In genomic region chr2:1817256-1818127, GRCh38 we compare ENCODE assay signal across 8 cellular contexts.
A peak's percentile ranks its signal among the peaks of the same experiment; 100 is the strongest.
DNase-seq lines count a peak whose midpoint lies in the region; ATAC-seq and TF ChIP-seq lines count a peak whose summit lies in the region.

No MANE protein-coding gene starts in this region.

- no peaks in the 10 kb centered on the region for H3K9me2 ChIP-seq in hepatocyte (replicated peaks; ENCODE audit: insufficient read depth)

- no peaks in the 10 kb centered on the region for H3K36me3 ChIP-seq in CD4-positive, alpha-beta memory T cell (ENCODE audit: insufficient read depth, low read length)
- H3K36me3 ChIP-seq in hepatocyte (replicated peaks; ENCODE audit: insufficient read depth, low read depth), result no peaks in the 10 kb centered on the region

- peak overlapping the region; percentile 0 for H2AFZ ChIP-seq in hepatocyte

- peak overlapping the region in 2 of 7 donors; percentile 6 to 52 for H3K27ac Mint-ChIP-seq in CD4-positive, alpha-beta memory T cell

- peaks cover 0 to 2% of the 10 kb centered on the region in 2 donors for H3K27me3 Mint-ChIP-seq in CD4-positive, alpha-beta memory T cell

- H3K79me2 ChIP-seq in hepatocyte, result no peaks in the 10 kb centered on the region

- H3K4me1 Mint-ChIP-seq in CD4-positive, alpha-beta memory T cell, result peaks cover 0 to 4% (median 1%) of the 10 kb centered on the region in 4 donors

- POLR2A ChIA-PET in CD4-positive, alpha-beta memory T cell (lab: Charles Lee; ENCODE audit: partially characterized antibody), result no interaction called here

- TF ChIP-seq CTCF in HL-60 (IDR thresholded peaks at IDR 0.05; ENCODE audit: insufficient read depth, low read length) (peak; percentile 82), astrocyte of the cerebellum (IDR thresholded peaks at IDR 0.05; ENCODE audit: low read depth, low read length, missing control alignments) (peak; percentile 98), hepatocyte (IDR thresholded peaks at IDR 0.05; ENCODE audit: poor library complexity) (peak; percentile 99)

- DNase-seq in CD4-positive, alpha-beta memory T cell, result peak in 4 of 5 donors; percentile 11 to 43 (median 23)
- peak; percentile 4 to 7 for DNase-seq in HL-60 (ENCODE audit: low read depth in 1 of 2, low spot score in 1 of 2)
- peak in 3 of 5 donors; percentile 6 to 45 (median 18) for DNase-seq in T-helper 1 cell
- DNase-seq in astrocyte of the cerebellum (ENCODE audit: low read depth), result peak; percentile 91
- peak; percentile 82 for DNase-seq in hepatocyte (ENCODE audit: low spot score)
- DNase-seq in sciatic nerve (ENCODE audit: low spot score), result peak; percentile 92
- DNase-seq in DMS79 treated with DMSO at 0.1 percent for 48 hours (lab: John Stamatoyannopoulos, UW), result no peak

- 17% methylated on average over 36 of the region's 36 CpGs for WGBS in hepatocyte (ENCODE audit: low lambda C conversion rate, missing lambda C conversion rate)

- no peak overlapping the region for H3K27ac ChIP-seq in CD4-positive, alpha-beta memory T cell (ENCODE audit: low read depth, low read length)
- H3K27ac ChIP-seq in HL-60 (replicated peaks), result no peak overlapping the region
- H3K27ac ChIP-seq in hepatocyte, result peak overlapping the region; percentile 65

- no peaks in the 10 kb centered on the region for H3K4me1 ChIP-seq in CD4-positive, alpha-beta memory T cell (ENCODE audit: insufficient read depth, low read length)
- H3K4me1 ChIP-seq in hepatocyte (ENCODE audit: insufficient read depth), result peaks cover 17% of the 10 kb centered on the region

- CTCF ChIA-PET in CD4-positive, alpha-beta memory T cell (lab: Charles Lee; ENCODE audit: partially characterized antibody), result interaction anchor here (0.9 to 3.4 kb wide), 7 partner anchors 9 to 261 kb away, joined by 3 to 19 read pairs (median 6); no protein-coding TSS in a partner anchor

- no peak overlapping the region for H3K4me3 Mint-ChIP-seq in CD4-positive, alpha-beta memory T cell

- no peaks in the 10 kb centered on the region for H3K9me3 ChIP-seq in CD4-positive, alpha-beta memory T cell (ENCODE audit: control insufficient read depth in 1 of 2, low read length in 2 of 2)
- H3K9me3 ChIP-seq in hepatocyte (ENCODE audit: low read depth), result no peaks in the 10 kb centered on the region

- H3K27me3 ChIP-seq in CD4-positive, alpha-beta memory T cell (ENCODE audit: insufficient read depth, low read length), result no peaks in the 10 kb centered on the region
- H3K27me3 ChIP-seq in HL-60 (ENCODE audit: insufficient read depth, poor library complexity, severe bottlenecking) (no peaks in the 10 kb centered on the region), hepatocyte (no peaks in the 10 kb centered on the region)

- ATAC-seq in GM19463 (IDR thresholded peaks at IDR 0.05; ENCODE audit: unreplicated experiment) (peak; percentile 98), sciatic nerve (peak; percentile 97)

- in situ Hi-C loops in astrocyte of the cerebellum (cut with HindIII; ENCODE audit: low sequenced_read_pairs), result loop anchor here (5.0 to 10.0 kb wide), 3 partner anchors 65 to 265 kb away; no protein-coding TSS in a partner anchor

- no peaks in the 10 kb centered on the region for H4K20me1 ChIP-seq in hepatocyte (ENCODE audit: insufficient read depth, poor library complexity, severe bottlenecking)

- H3K9me3 Mint-ChIP-seq in CD4-positive, alpha-beta memory T cell, result peaks cover 0 to 4% (median 0%) of the 10 kb centered on the region in 8 donors

- H3K4me3 ChIP-seq in CD4-positive, alpha-beta memory T cell (ENCODE audit: low read length in 2 of 2), result no peak overlapping the region
- H3K4me3 ChIP-seq in HL-60 (replicated peaks; ENCODE audit: insufficient read depth, low read length) (no peak overlapping the region), astrocyte of the cerebellum (ENCODE audit: low read depth, low read length) (no peak overlapping the region), hepatocyte (no peak overlapping the region)

- H3K36me3 Mint-ChIP-seq in CD4-positive, alpha-beta memory T cell, result no peaks in the 10 kb centered on the region

- H3K4me2 ChIP-seq in hepatocyte, result peak overlapping the region; percentile 29

- intact Hi-C loops in CD4-positive, alpha-beta memory T cell (cut with micrococcal nuclease), result no loop called here
- intact Hi-C loops in sciatic nerve (cut with DNase I), result no loop called here
